In genomic region chr7:85165263-85165662, GRCh38 we compare ENCODE assay signal across 32 cellular contexts. TPM values are rescaled to one million over a fixed set of nuclear protein-coding genes. Genes with fewer than 3 reads are reported as not detected.
"Had no signal": no experiment of that assay in that cellular context is flagged by ENCODE, and none has a peak within 500 bp of the region (broad histone marks: within the 10 kb centered on the region; RNA-seq: fewer than 3 reads in every experiment).

No MANE protein-coding gene starts in this region.

- H3K9me3 Mint-ChIP-seq: activated B cell treated with CpG ODN at 0.5 μM for 24 hours; activated naive CD4-positive, alpha-beta T cell treated with anti-CD3 and anti-CD28 coated beads, Interleukin-2, amount 10 ng/mL, durations not matched to agents 7 days and 5 days; activated naive CD8-positive, alpha-beta T cell treated with anti-CD3 and anti-CD28 coated beads, Interleukin-2, amount 10 ng/mL, durations not matched to agents 7 days and 5 days; activated T-cell treated with anti-CD3 and anti-CD28 coated beads, Interleukin-2, amount 50 U/mL, for 24 hours; dendritic cell treated with granulocyte-macrophage colony-stimulating factor and Interleukin-4, amounts not matched to agents 40 ng/mL and 50 ng/mL, for 4 days; endodermal cell; T-helper 2 cell treated with Interferon-gamma antibody and Interleukin-4, amounts not matched to agents 5 μg/mL and 100 μg/mL, for 36 hours had no signal

- H3K4me3 Mint-ChIP-seq: activated B cell treated with CpG ODN at 0.5 μM for 24 hours; activated CD8-positive, alpha-beta T cell treated with anti-CD3 and anti-CD28 coated beads for 36 hours; activated naive CD4-positive, alpha-beta T cell treated with anti-CD3 and anti-CD28 coated beads, Interleukin-2, amount 10 ng/mL, durations not matched to agents 7 days and 5 days; activated naive CD8-positive, alpha-beta T cell treated with anti-CD3 and anti-CD28 coated beads, Interleukin-2, amount 10 ng/mL, durations not matched to agents 7 days and 5 days; activated T-cell treated with anti-CD3 and anti-CD28 coated beads, Interleukin-2, amount 50 U/mL, for 24 hours; activated T-cell treated with anti-CD3 and anti-CD28 coated beads, Interleukin-2, amount 50 U/mL, for 72 hours; dendritic cell treated with granulocyte-macrophage colony-stimulating factor and Interleukin-4, amounts not matched to agents 40 ng/mL and 50 ng/mL, for 4 days; endodermal cell; T-helper 17 cell; T-helper 2 cell treated with Interferon-gamma antibody and Interleukin-4, amounts not matched to agents 5 μg/mL and 100 μg/mL, for 36 hours had no signal

- ATAC-seq: activated CD4-positive, CD25-positive, alpha-beta regulatory T cell treated with anti-CD3 and anti-CD28 coated beads, Interleukin-2, amount 50 U/mL, for 24 hours; activated CD8-positive, alpha-beta T cell treated with anti-CD3 and anti-CD28 coated beads for 36 hours; activated naive CD4-positive, alpha-beta T cell treated with anti-CD3 and anti-CD28 coated beads, Interleukin-2, amount 50 U/mL, for 72 hours; activated T-cell treated with anti-CD3 and anti-CD28 coated beads, Interleukin-2, amount 50 U/mL, for 72 hours; body of pancreas; esophagus mucosa; T-helper 17 cell had no signal

- H3K27ac Mint-ChIP-seq: activated B cell treated with CpG ODN at 0.5 μM for 24 hours; activated CD8-positive, alpha-beta T cell treated with anti-CD3 and anti-CD28 coated beads for 36 hours; activated naive CD4-positive, alpha-beta T cell treated with anti-CD3 and anti-CD28 coated beads, Interleukin-2, amount 10 ng/mL, durations not matched to agents 7 days and 5 days; activated naive CD4-positive, alpha-beta T cell treated with anti-CD3 and anti-CD28 coated beads, Interleukin-2, amount 50 U/mL, for 72 hours; activated naive CD8-positive, alpha-beta T cell treated with anti-CD3 and anti-CD28 coated beads, Interleukin-2, amount 10 ng/mL, durations not matched to agents 7 days and 5 days; activated T-cell treated with anti-CD3 and anti-CD28 coated beads, Interleukin-2, amount 50 U/mL, for 24 hours; activated T-cell treated with anti-CD3 and anti-CD28 coated beads, Interleukin-2, amount 50 U/mL, for 72 hours; dendritic cell treated with granulocyte-macrophage colony-stimulating factor and Interleukin-4, amounts not matched to agents 40 ng/mL and 50 ng/mL, for 4 days; endodermal cell; T-helper 17 cell; T-helper 2 cell treated with Interferon-gamma antibody and Interleukin-4, amounts not matched to agents 5 μg/mL and 100 μg/mL, for 36 hours had no signal

- H3K4me3 ChIP-seq: body of pancreas, cardiac muscle cell, coronary artery, dorsolateral prefrontal cortex had no signal

- H3K4me1 Mint-ChIP-seq: activated naive CD4-positive, alpha-beta T cell treated with anti-CD3 and anti-CD28 coated beads, Interleukin-2, amount 10 ng/mL, durations not matched to agents 7 days and 5 days; activated naive CD8-positive, alpha-beta T cell treated with anti-CD3 and anti-CD28 coated beads, Interleukin-2, amount 10 ng/mL, durations not matched to agents 7 days and 5 days; T-helper 17 cell had no signal

- DNase-seq: activated B cell treated with CpG ODN at 0.5 μM for 24 hours; activated CD4-positive, alpha-beta T cell treated with anti-CD3 and anti-CD28 coated beads for 48 hours; activated CD4-positive, alpha-beta T cell treated with anti-CD3 and anti-CD28 coated beads, Interleukin-2, amount 50 U/mL, for 1 hour; activated CD4-positive, alpha-beta T cell treated with anti-CD3 and anti-CD28 coated beads, Interleukin-2, amount 50 U/mL, for 48 hours; activated CD8-positive, alpha-beta memory T cell treated with anti-CD3 and anti-CD28 coated beads for 24 hours; activated CD8-positive, alpha-beta T cell treated with anti-CD3 and anti-CD28 coated beads for 36 hours; activated gamma-delta T cell; activated naive CD4-positive, alpha-beta T cell; activated naive CD4-positive, alpha-beta T cell treated with anti-CD3 and anti-CD28 coated beads, Interleukin-2, amount 10 ng/mL, durations not matched to agents 7 days and 5 days; activated naive CD8-positive, alpha-beta T cell treated with anti-CD3 and anti-CD28 coated beads, Interleukin-2, amount 10 ng/mL, durations not matched to agents 7 days and 5 days; activated T-cell treated with anti-CD3 and anti-CD28 coated beads, Interleukin-2, amount 50 U/mL, for 24 hours; activated T-cell treated with anti-CD3 and anti-CD28 coated beads, Interleukin-2, amount 50 U/mL, for 72 hours; body of pancreas; central memory CD4-positive, alpha-beta T cell; cerebellar nuclear complex; dorsolateral prefrontal cortex; effector memory CD4-positive, alpha-beta T cell; endodermal cell; foreskin fibroblast; head of caudate nucleus; hypothalamus; T-helper 17 cell; T1000; WERI-Rb-1 had no signal

- H3K27me3 Mint-ChIP-seq: activated B cell treated with CpG ODN at 0.5 μM for 24 hours; activated CD8-positive, alpha-beta T cell treated with anti-CD3 and anti-CD28 coated beads for 36 hours; activated naive CD4-positive, alpha-beta T cell treated with anti-CD3 and anti-CD28 coated beads, Interleukin-2, amount 10 ng/mL, durations not matched to agents 7 days and 5 days; activated naive CD8-positive, alpha-beta T cell treated with anti-CD3 and anti-CD28 coated beads, Interleukin-2, amount 10 ng/mL, durations not matched to agents 7 days and 5 days; activated T-cell treated with anti-CD3 and anti-CD28 coated beads, Interleukin-2, amount 50 U/mL, for 24 hours; dendritic cell treated with granulocyte-macrophage colony-stimulating factor and Interleukin-4, amounts not matched to agents 40 ng/mL and 50 ng/mL, for 4 days; T-helper 17 cell had no signal

- H3K36me3 ChIP-seq: cardiac muscle cell, WERI-Rb-1 had no signal

- H3K36me3 Mint-ChIP-seq: activated naive CD4-positive, alpha-beta T cell treated with anti-CD3 and anti-CD28 coated beads, Interleukin-2, amount 10 ng/mL, durations not matched to agents 7 days and 5 days; activated naive CD8-positive, alpha-beta T cell treated with anti-CD3 and anti-CD28 coated beads, Interleukin-2, amount 10 ng/mL, durations not matched to agents 7 days and 5 days had no signal

- H3K9me3 ChIP-seq: body of pancreas had no signal

- H3K27ac ChIP-seq: body of pancreas, cardiac muscle cell, coronary artery, dorsolateral prefrontal cortex, WERI-Rb-1 had no signal

- FAIRE-seq: frontal cortex had no signal

- H3K27me3 ChIP-seq: body of pancreas, cardiac muscle cell, dorsolateral prefrontal cortex had no signal

- H3K4me1 ChIP-seq: body of pancreas had no signal

RNA-seq across cellular contexts. Expression of gene SEMA3D, which starts 21.6 kb away (rescaled TPM):
- total RNA-seq: activated B cell treated with CpG ODN at 0.5 μM for 24 hours; activated CD8-positive, alpha-beta T cell treated with anti-CD3 and anti-CD28 coated beads for 36 hours; activated naive CD4-positive, alpha-beta T cell treated with anti-CD3 and anti-CD28 coated beads, Interleukin-2, amount 50 U/mL, for 72 hours; activated naive CD8-positive, alpha-beta T cell treated with anti-CD3 and anti-CD28 coated beads, Interleukin-2, amount 10 ng/mL, durations not matched to agents 7 days and 5 days had no signal
